ENCODE assay signal across 8 cellular contexts in the genomic region with DNA sequence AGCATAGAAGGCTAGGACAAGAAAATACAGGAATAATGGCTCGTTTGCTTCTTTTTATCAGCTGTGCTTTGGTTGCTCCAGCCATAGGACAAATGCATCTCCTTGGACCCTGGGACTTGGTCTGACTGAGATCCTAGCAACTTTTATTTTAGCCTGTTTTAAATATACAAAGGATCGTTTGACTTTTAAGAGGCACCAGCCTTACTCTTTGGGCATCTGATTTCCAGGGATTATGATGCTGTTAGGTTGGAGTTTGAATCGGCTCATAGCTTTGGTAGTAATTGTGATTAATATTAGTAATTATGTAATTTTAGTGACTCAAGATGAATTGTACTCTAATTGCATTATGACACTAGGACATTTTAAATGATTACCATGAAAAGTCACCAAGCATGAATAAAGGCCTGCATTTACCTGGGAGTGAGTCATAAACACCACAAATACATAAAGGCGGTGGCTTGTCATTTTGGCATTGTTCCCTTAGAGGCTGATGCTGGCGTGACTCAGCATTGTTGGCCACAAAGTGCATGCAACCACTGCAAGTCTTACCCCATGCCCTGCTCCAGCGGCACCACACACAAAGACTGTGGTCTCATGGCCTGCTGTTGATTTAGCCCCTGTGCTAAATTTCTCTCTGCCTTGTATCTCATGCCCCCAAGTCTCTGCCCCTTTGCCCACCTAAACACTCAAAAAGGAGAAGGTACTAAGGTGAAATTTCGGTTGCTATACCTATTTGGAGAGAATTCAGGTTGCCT. TPM values are rescaled to one million over a fixed set of nuclear protein-coding genes. Genes with fewer than 3 reads are reported as not detected.
A peak's percentile ranks its signal among the peaks of the same experiment; 100 is the strongest.
DNase-seq lines count a peak whose midpoint lies in the region; ATAC-seq, FAIRE-seq and TF ChIP-seq lines count a peak whose summit lies in the region.

No MANE protein-coding gene starts in this region.

- H3K9me3 Mint-ChIP-seq in activated naive CD8-positive, alpha-beta T cell treated with anti-CD3 and anti-CD28 coated beads, Interleukin-2, amount 50 U/mL, for 24 hours, result no peaks in the 10 kb centered on the region

- H3K4me1 ChIP-seq in HUES6 (ENCODE audit: control insufficient read depth, insufficient read depth, low read length) (peaks cover 13% of the 10 kb centered on the region; the same call in 1 of the 2 replicates), keratinocyte (ENCODE audit: control insufficient read depth, extremely low read depth, insufficient read depth, low read length) (peaks cover 32% of the 10 kb centered on the region)

- no peaks in the 10 kb centered on the region for H3K36me3 ChIP-seq in HUES6 (ENCODE audit: control insufficient read depth, insufficient read depth, low read length)
- H3K36me3 ChIP-seq in keratinocyte (ENCODE audit: control insufficient read depth in 2 of 2, extremely low read depth in 1 of 2, insufficient read depth in 2 of 2, low read length in 2 of 2), result no peaks in the 10 kb centered on the region

- no peaks in the 10 kb centered on the region for H3K27me3 Mint-ChIP-seq in activated naive CD8-positive, alpha-beta T cell treated with anti-CD3 and anti-CD28 coated beads, Interleukin-2, amount 50 U/mL, for 24 hours

- H3K9me3 ChIP-seq in HUES6 (ENCODE audit: control insufficient read depth, insufficient read depth, low read depth, low read length), result no peaks in the 10 kb centered on the region
- H3K9me3 ChIP-seq in keratinocyte (ENCODE audit: control insufficient read depth, low read depth, low read length), result no peaks in the 10 kb centered on the region

- H3K27ac Mint-ChIP-seq in activated naive CD8-positive, alpha-beta T cell treated with anti-CD3 and anti-CD28 coated beads, Interleukin-2, amount 50 U/mL, for 24 hours, result peak overlapping the region; percentile 60

- peaks cover 24% of the 10 kb centered on the region for H3K4me1 Mint-ChIP-seq in activated naive CD8-positive, alpha-beta T cell treated with anti-CD3 and anti-CD28 coated beads, Interleukin-2, amount 50 U/mL, for 24 hours

- no peak overlapping the region for H2AFZ ChIP-seq in keratinocyte (ENCODE audit: control insufficient read depth, low read length)

- no peaks in the 10 kb centered on the region for H3K36me3 Mint-ChIP-seq in activated naive CD8-positive, alpha-beta T cell treated with anti-CD3 and anti-CD28 coated beads, Interleukin-2, amount 50 U/mL, for 24 hours (ENCODE audit: low read depth)

- peak; percentile 95 for FAIRE-seq in keratinocyte (lab: Jason Lieb, UNC)

- DNase-seq in DMS79 treated with DMSO at 0.1 percent for 48 hours (lab: John Stamatoyannopoulos, UW), result peak; percentile 87
- peak; percentile 48 for DNase-seq in SKM-1 (lab: John Stamatoyannopoulos, UW; ENCODE audit: unreplicated experiment)
- DNase-seq in activated naive CD8-positive, alpha-beta T cell treated with anti-CD3 and anti-CD28 coated beads, Interleukin-2, amount 50 U/mL, for 24 hours, result peak; percentile 63
- DNase-seq in keratinocyte (ENCODE audit: low read depth, low spot score), result peak; percentile 98
- peak; percentile 23 for DNase-seq in stimulated activated CD8-positive, alpha-beta memory T cell treated with anti-CD3 and anti-CD28 coated beads, Interleukin-15, amount 100 ng/mL, for 1 hour (ENCODE audit: low read depth)
- no peak for DNase-seq in NCI-H187 treated with DMSO at 0.1 percent for 48 hours (lab: John Stamatoyannopoulos, UW)

- no peak for TF ChIP-seq CTCF in keratinocyte (optimal IDR thresholded peaks at IDR 0.05 in 1 of 3, IDR thresholded peaks at IDR 0.05 in 1 of 3, conservative IDR thresholded peaks at IDR 0.05 in 1 of 3; ENCODE audit: extremely low read depth in 1 of 3, insufficient read depth in 2 of 3, low read length in 3 of 3)

- H3K9me1 ChIP-seq in keratinocyte (ENCODE audit: control insufficient read depth, extremely low read depth, insufficient read depth, low read length), result no peaks in the 10 kb centered on the region

- peak; percentile 96 for ATAC-seq in GM21723 (IDR thresholded peaks at IDR 0.05; ENCODE audit: unreplicated experiment)
- peak; percentile 89 for ATAC-seq in activated naive CD8-positive, alpha-beta T cell treated with anti-CD3 and anti-CD28 coated beads, Interleukin-2, amount 50 U/mL, for 24 hours

- peak overlapping the region; percentile 50 for H3K4me2 ChIP-seq in keratinocyte (ENCODE audit: control insufficient read depth, extremely low read depth, insufficient read depth, low read depth, low read length)

- no peak overlapping the region for H3K4me3 Mint-ChIP-seq in activated naive CD8-positive, alpha-beta T cell treated with anti-CD3 and anti-CD28 coated beads, Interleukin-2, amount 50 U/mL, for 24 hours

- dilution Hi-C loops in keratinocyte (cut with MboI; ENCODE audit: extremely low pct_ligation_motif_present, low sequenced_read_pairs), result no loop called here

- no peaks in the 10 kb centered on the region for H3K27me3 ChIP-seq in HUES6 (ENCODE audit: control insufficient read depth, insufficient read depth, low read length)
- no peaks in the 10 kb centered on the region for H3K27me3 ChIP-seq in keratinocyte (ENCODE audit: control insufficient read depth, extremely low read depth, insufficient read depth, low read length)

- no peak overlapping the region for H3K4me3 ChIP-seq in HUES6 (ENCODE audit: low read depth, low read length)
- no peak overlapping the region for H3K4me3 ChIP-seq in keratinocyte (ENCODE audit: control insufficient read depth in 2 of 3, extremely low read depth in 1 of 3, insufficient read depth in 2 of 3, low read depth in 1 of 3, low read length in 3 of 3)

- H4K20me1 ChIP-seq in keratinocyte (ENCODE audit: control insufficient read depth, extremely low read depth, insufficient read depth, low read length), result no peaks in the 10 kb centered on the region

- H3K79me2 ChIP-seq in keratinocyte (ENCODE audit: control insufficient read depth, insufficient read depth, low read length), result no peaks in the 10 kb centered on the region

- H3K27ac ChIP-seq in HUES6 (ENCODE audit: low read depth, low read length) (peak overlapping the region; percentile 85), keratinocyte (ENCODE audit: control insufficient read depth, insufficient read depth, low read length) (peak overlapping the region; percentile 75)

- peak overlapping the region; percentile 51 for H3K9ac ChIP-seq in HUES6 (ENCODE audit: low read length)
- H3K9ac ChIP-seq in keratinocyte (ENCODE audit: control insufficient read depth, extremely low read depth, insufficient read depth, low read length), result peak overlapping the region; percentile 51

RNA-seq across cellular contexts. Expression of a gene that starts 12.4 kb away (rescaled TPM):
- 0.39 to 3.6 TPM (median 2.4 TPM) in 3 replicates for polyA plus RNA-seq in keratinocyte
- polyA plus RNA-seq in keratinocyte (2011; ENCODE audit: low read depth), result 16.4 TPM
- 1.1 and 1.9 TPM in 2 replicates for polyA plus RNA-seq in keratinocyte (2011; cell fraction: cytosol; rRNA removed)
- polyA plus RNA-seq in keratinocyte (2011; cell fraction: nucleus; rRNA removed), result 1.7 and 2.7 TPM in 2 replicates
- polyA plus RNA-seq in keratinocyte (2012; ENCODE audit: low replicate concordance), result 3.7 and 12.9 TPM in 2 replicates
- 0.33 to 3.4 TPM (median 2.1 TPM) in 3 replicates for polyA minus RNA-seq in keratinocyte
- not detected for polyA minus RNA-seq in keratinocyte (2011; cell fraction: cytosol; rRNA and poly(A)+ RNA removed)
- polyA minus RNA-seq in keratinocyte (2011; cell fraction: nucleus; rRNA and poly(A)+ RNA removed), result 1.5 and 2.1 TPM in 2 replicates
